ENCODE assay signal across 8 cellular contexts in the genomic region with DNA sequence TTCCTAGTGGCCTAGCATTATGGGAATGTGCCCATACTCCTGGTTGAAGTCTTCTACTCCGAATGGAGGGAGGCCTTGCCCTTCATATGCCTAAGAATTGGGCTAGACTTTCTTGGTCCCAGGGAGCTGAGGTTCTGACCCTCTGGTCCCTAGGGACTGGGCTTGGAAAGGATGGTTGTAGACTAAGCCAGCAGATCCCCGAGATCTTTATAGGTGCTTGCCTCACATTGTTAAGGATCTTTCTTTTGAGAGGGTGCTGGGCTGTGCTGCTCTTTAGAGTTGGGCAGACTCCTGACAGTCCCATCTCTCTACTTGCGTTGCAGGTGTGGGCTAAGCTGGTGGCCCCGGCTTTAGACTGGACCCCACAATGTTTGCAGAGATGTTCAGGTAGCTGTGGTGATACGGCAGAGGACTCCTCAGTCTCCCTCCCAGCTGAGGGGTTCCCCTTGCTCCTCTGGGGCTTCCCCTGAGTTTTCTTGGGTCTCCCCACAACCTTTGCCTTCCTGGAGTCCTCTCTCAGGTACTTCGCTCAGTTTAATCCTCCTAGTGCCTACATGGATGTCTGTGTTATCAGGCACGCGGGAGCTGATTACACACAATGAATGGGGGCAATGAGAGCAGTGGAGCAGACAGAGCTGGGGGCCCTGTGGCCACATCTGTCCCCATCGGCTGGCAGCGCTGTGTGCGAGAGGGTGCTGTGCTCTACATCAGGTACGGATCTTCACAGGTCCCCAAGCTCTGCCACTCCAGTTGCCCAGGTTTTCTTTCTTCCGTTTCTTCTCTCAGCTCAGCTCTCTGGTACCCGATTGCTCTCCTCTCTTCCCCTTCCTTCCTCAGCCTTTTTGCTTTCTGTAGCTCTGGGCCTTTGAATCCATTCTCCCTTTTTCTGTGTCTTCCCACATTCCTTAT. TPM values are rescaled to one million over a fixed set of nuclear protein-coding genes. Genes with fewer than 3 reads are reported as not detected.
DNase-seq lines count a peak whose midpoint lies in the region; ATAC-seq and TF ChIP-seq lines count a peak whose summit lies in the region.

No MANE protein-coding gene starts in this region.

- POLR2A ChIA-PET in CD8-positive, alpha-beta T cell (lab: Charles Lee) = interaction anchor here (0.9 to 1.8 kb wide), 3 partner anchors 12 to 65 kb away, joined by 3 to 6 read pairs (median 5); a partner anchor contains a TSS

- no peak for TF ChIP-seq CTCF in CD8-positive, alpha-beta T cell (IDR thresholded peaks at IDR 0.05)
- TF ChIP-seq CTCF in OCI-LY3 (IDR thresholded peaks at IDR 0.05; ENCODE audit: low read depth, low read length) (no peak), neutrophil (IDR thresholded peaks at IDR 0.05) (no peak)

- H3K9me3 Mint-ChIP-seq in CD8-positive, alpha-beta T cell = no peaks in the 10 kb centered on the region

- H3K9ac ChIP-seq in OCI-LY3 (ENCODE audit: low read length) = peak overlapping the region; percentile 90

- no peaks in the 10 kb centered on the region for H3K9me3 ChIP-seq in CD8-positive, alpha-beta T cell (ENCODE audit: low read length)
- H3K9me3 ChIP-seq in OCI-LY3 (ENCODE audit: insufficient read depth, low read length) = no peaks in the 10 kb centered on the region
- no peaks in the 10 kb centered on the region for H3K9me3 ChIP-seq in effector memory CD4-positive, alpha-beta T cell (ENCODE audit: control insufficient read depth, low read length)
- no peaks in the 10 kb centered on the region for H3K9me3 ChIP-seq in neutrophil

- H3K36me3 ChIP-seq in CD8-positive, alpha-beta T cell (ENCODE audit: insufficient read depth, low read length) = peaks cover 8% of the 10 kb centered on the region
- H3K36me3 ChIP-seq in OCI-LY3 (replicated peaks; ENCODE audit: low read depth, low read length) (peaks cover 29% of the 10 kb centered on the region), neutrophil (peaks cover 49% of the 10 kb centered on the region)
- H3K36me3 ChIP-seq in effector memory CD4-positive, alpha-beta T cell (ENCODE audit: control insufficient read depth, insufficient read depth, low read length) = peaks cover 40% of the 10 kb centered on the region

- intact Hi-C loops in CD8-positive, alpha-beta T cell (cut with DNase I, micrococcal nuclease) = loop anchor here (1.0 to 5.0 kb wide), 4 partner anchors 22 to 229 kb away; a partner anchor contains a TSS

- H3K27me3 Mint-ChIP-seq in CD8-positive, alpha-beta T cell (ENCODE audit: low read depth) = no peaks in the 10 kb centered on the region

- no peak overlapping the region for H3K27ac ChIP-seq in CD8-positive, alpha-beta T cell (ENCODE audit: low read depth, low read length)
- H3K27ac ChIP-seq in OCI-LY3 (ENCODE audit: low read length) (peak overlapping the region; percentile 94; the same call in 1 of the 2 replicates), neutrophil (peak overlapping the region; percentile 100)
- peak overlapping the region; percentile 89 for H3K27ac ChIP-seq in effector memory CD4-positive, alpha-beta T cell (ENCODE audit: insufficient read depth, low read length, poor library complexity, severe bottlenecking)

- H4K20me1 ChIP-seq in OCI-LY3 (ENCODE audit: insufficient read depth, low read length) = peaks cover 19% of the 10 kb centered on the region

- peaks cover 42% of the 10 kb centered on the region for H3K4me1 Mint-ChIP-seq in CD8-positive, alpha-beta T cell (ENCODE audit: low read depth)

- H3K4me3 ChIP-seq in CD8-positive, alpha-beta T cell (ENCODE audit: low read depth, low read length) = peak overlapping the region; percentile 66
- H3K4me3 ChIP-seq in OCI-LY3 (ENCODE audit: low read length) (peak overlapping the region; percentile 94), neutrophil (ENCODE audit: low read depth in 1 of 2, low read length in 1 of 2) (peak overlapping the region; percentile 78 to 99)
- H3K4me3 ChIP-seq in effector memory CD4-positive, alpha-beta T cell (ENCODE audit: insufficient read depth, low read depth, low read length, poor library complexity, severe bottlenecking) = peak overlapping the region; percentile 44

- H3K4me3 Mint-ChIP-seq in CD8-positive, alpha-beta T cell = peak overlapping the region; percentile 88

- H3K4me2 ChIP-seq in OCI-LY3 (ENCODE audit: low read length) = peak overlapping the region; percentile 91

- H3K79me2 ChIP-seq in OCI-LY3 (ENCODE audit: low read length) = peaks cover 30% of the 10 kb centered on the region

- no peaks in the 10 kb centered on the region for H3K27me3 ChIP-seq in CD8-positive, alpha-beta T cell (ENCODE audit: insufficient read depth, low read length)
- H3K27me3 ChIP-seq in OCI-LY3 (ENCODE audit: low read depth, low read length) (no peaks in the 10 kb centered on the region), neutrophil (no peaks in the 10 kb centered on the region)
- no peaks in the 10 kb centered on the region for H3K27me3 ChIP-seq in effector memory CD4-positive, alpha-beta T cell (replicated peaks; ENCODE audit: control insufficient read depth, insufficient read depth, low read length, poor library complexity, severe bottlenecking)

- DNase-seq in CD8-positive, alpha-beta T cell = peak in 1 of 7 experiments; percentile 32
- DNase-seq in effector memory CD4-positive, alpha-beta T cell = no peak
- DNase-seq in NCI-H1436 treated with DMSO at 0.1 percent for 48 hours (lab: John Stamatoyannopoulos, UW) = no peak
- no peak for DNase-seq in SKM-1 (lab: John Stamatoyannopoulos, UW; ENCODE audit: unreplicated experiment)
- DNase-seq in NCI-H2081 treated with DMSO at 0.1 percent for 48 hours (lab: John Stamatoyannopoulos, UW) = no peak

- no peak for ATAC-seq in CD8-positive, alpha-beta T cell
- no peak for ATAC-seq in GM18907 (IDR thresholded peaks at IDR 0.05; ENCODE audit: unreplicated experiment)

- peaks cover 58% of the 10 kb centered on the region for H3K36me3 Mint-ChIP-seq in CD8-positive, alpha-beta T cell

- no peak overlapping the region for H2AFZ ChIP-seq in OCI-LY3 (ENCODE audit: low read depth, low read length)

- peaks cover 44% of the 10 kb centered on the region for H3K4me1 ChIP-seq in CD8-positive, alpha-beta T cell (ENCODE audit: insufficient read depth, low read length)
- peaks cover 29% of the 10 kb centered on the region for H3K4me1 ChIP-seq in OCI-LY3 (ENCODE audit: low read length)
- peaks cover 38% of the 10 kb centered on the region for H3K4me1 ChIP-seq in effector memory CD4-positive, alpha-beta T cell (ENCODE audit: control insufficient read depth, insufficient read depth, low read length, poor library complexity, severe bottlenecking)
- H3K4me1 ChIP-seq in neutrophil (ENCODE audit: control insufficient read depth in 1 of 2, insufficient read depth in 1 of 2, low read depth in 1 of 2, low read length in 1 of 2) = peaks cover 47 to 50% of the 10 kb centered on the region in 2 experiments

- CTCF ChIA-PET in CD8-positive, alpha-beta T cell (lab: Charles Lee) = interaction anchor here (0.9 to 1.6 kb wide), 5 partner anchors 12 to 65 kb away, joined by 3 to 7 read pairs (median 3); no protein-coding TSS in a partner anchor

- peak overlapping the region; percentile 92 for H3K27ac Mint-ChIP-seq in CD8-positive, alpha-beta T cell

RNA-seq across cellular contexts. Expression of a gene that starts 1.3 kb away (rescaled TPM):
- total RNA-seq in CD8-positive, alpha-beta T cell = 10 to 100 TPM; 52.9 to 70.5 TPM

RNA-seq across cellular contexts. Expression of a gene that starts 3.6 kb away (rescaled TPM):
- 100 to 1,000 TPM; 137 to 143 TPM for total RNA-seq in CD8-positive, alpha-beta T cell

RNA-seq across cellular contexts. Expression of a gene that starts 23.0 kb away (rescaled TPM):
- total RNA-seq in CD8-positive, alpha-beta T cell = 10 to 100 TPM; 39.2 to 43.3 TPM

RNA-seq across cellular contexts. Expression of a gene that starts 25.9 kb away (rescaled TPM):
- total RNA-seq in CD8-positive, alpha-beta T cell = under 1 TPM; 0.60 to 0.69 TPM

RNA-seq across cellular contexts. Expression of a gene that starts 36.1 kb away (rescaled TPM):
- total RNA-seq in CD8-positive, alpha-beta T cell = 100 to 1,000 TPM; 213 to 226 TPM

Comparison
In these comparisons a context has a peak if more than half of its experiments do, and no peak if none do; other contexts are left out.
1. H3K4me3 ChIP-seq: peak in every context shown above with its lines; median percentile 94 in OCI-LY3; 88 in neutrophil; 66 in CD8-positive, alpha-beta T cell; 44 in effector memory CD4-positive, alpha-beta T cell.